Comparison of ENCODE assay signal across 1 cellular context in the genomic region with DNA sequence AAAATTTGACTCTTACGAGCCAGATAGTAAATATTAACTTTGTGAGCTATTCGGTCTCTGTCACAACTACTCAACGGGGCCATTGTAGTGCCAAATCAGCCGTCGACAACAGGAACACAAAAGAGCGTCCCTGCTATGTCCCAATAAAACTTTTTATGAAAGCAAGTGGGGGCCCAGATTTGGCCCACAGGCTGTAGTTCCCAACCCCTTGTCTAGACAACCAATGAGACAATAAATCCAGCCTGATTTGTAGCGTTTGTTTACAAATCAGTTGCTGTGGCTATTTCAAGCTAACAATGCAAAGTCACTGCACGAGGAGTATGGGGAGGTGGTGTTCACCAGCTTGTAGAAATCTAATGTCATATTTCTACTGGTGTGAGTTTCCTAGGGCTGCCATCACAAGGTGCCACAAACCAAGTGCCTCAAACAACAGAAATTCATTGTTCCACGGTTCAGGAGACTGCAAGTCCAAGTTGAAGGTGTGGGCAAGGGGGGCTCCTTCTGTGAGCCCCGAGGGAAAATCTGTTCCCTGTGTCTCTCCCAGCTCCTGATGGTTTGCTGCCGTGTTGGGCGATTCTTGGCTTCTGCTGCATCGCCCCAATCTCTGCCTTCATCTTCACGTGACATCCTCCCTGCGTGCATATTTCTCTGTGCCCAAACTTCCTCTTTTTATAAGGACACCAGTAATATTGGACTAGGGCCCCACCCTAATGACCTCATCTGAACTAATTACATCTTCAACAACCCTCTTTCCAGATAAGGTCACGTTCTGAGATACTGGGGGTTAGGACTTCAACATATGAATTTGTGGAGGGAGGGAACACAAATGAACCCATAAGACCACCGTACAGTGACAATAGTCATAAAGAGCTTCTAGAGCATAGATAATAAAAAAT.
TF ChIP-seq lines count a peak whose summit lies in the region.

No MANE protein-coding gene starts in this region.

TF ChIP-seq in K562, 482 proteins besides CTCF, POLR2A, EP300 and RAD21 (continued from another document and continues in another):
- TF ChIP-seq, protein P1, sequence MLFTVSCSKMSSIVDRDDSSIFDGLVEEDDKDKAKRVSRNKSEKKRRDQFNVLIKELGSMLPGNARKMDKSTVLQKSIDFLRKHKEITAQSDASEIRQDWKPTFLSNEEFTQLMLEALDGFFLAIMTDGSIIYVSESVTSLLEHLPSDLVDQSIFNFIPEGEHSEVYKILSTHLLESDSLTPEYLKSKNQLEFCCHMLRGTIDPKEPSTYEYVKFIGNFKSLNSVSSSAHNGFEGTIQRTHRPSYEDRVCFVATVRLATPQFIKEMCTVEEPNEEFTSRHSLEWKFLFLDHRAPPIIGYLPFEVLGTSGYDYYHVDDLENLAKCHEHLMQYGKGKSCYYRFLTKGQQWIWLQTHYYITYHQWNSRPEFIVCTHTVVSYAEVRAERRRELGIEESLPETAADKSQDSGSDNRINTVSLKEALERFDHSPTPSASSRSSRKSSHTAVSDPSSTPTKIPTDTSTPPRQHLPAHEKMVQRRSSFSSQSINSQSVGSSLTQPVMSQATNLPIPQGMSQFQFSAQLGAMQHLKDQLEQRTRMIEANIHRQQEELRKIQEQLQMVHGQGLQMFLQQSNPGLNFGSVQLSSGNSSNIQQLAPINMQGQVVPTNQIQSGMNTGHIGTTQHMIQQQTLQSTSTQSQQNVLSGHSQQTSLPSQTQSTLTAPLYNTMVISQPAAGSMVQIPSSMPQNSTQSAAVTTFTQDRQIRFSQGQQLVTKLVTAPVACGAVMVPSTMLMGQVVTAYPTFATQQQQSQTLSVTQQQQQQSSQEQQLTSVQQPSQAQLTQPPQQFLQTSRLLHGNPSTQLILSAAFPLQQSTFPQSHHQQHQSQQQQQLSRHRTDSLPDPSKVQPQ (CRISPR knock-in tag; IDR thresholded peaks at IDR 0.05; ENCODE audit: borderline replicate concordance): no peak
- TF ChIP-seq EP400 (IDR thresholded peaks at IDR 0.05) (peak; percentile 41; the same call in 1 of the 2 replicates), DMBX1 (CRISPR knock-in tag; IDR thresholded peaks at IDR 0.05; ENCODE audit: borderline replicate concordance) (no peak), RHOXF2B (CRISPR knock-in tag; conservative IDR thresholded peaks at IDR 0.05) (0 out of 2 replicates have a peak, but pooled peaks have one; percentile 35), BHLHE40 (IDR thresholded peaks at IDR 0.05; ENCODE audit: low read length) (peak; percentile 99), RBM39 (optimal IDR thresholded peaks at IDR 0.05; ENCODE audit: low read depth, low read length) (no peak), ARHGAP35 (IDR thresholded peaks at IDR 0.05; ENCODE audit: partially characterized antibody) (no peak), CTBP1 (IDR thresholded peaks at IDR 0.05; ENCODE audit: borderline replicate concordance) (peak; percentile 94), ZNF197 (CRISPR knock-in tag; IDR thresholded peaks at IDR 0.05; ENCODE audit: low read depth) (no peak), TEAD1 (CRISPR knock-in tag; IDR thresholded peaks at IDR 0.05) (peak; percentile 64 to 81; a peak in 2 of 4 replicates), ZNF668 (CRISPR knock-in tag; IDR thresholded peaks at IDR 0.05) (no peak), MXI1 (IDR thresholded peaks at IDR 0.05; ENCODE audit: low read depth, low read length) (no peak), MCM3 (IDR thresholded peaks at IDR 0.05) (no peak), NFXL1 (CRISPR knock-in tag; IDR thresholded peaks at IDR 0.05) (no peak), MYBL2 (IDR thresholded peaks at IDR 0.05; ENCODE audit: low read depth) (no peak), MYBL2 (CRISPR knock-in tag; IDR thresholded peaks at IDR 0.05; ENCODE audit: borderline replicate concordance) (no peak), BRD9 (IDR thresholded peaks at IDR 0.05; ENCODE audit: low read depth, partially characterized antibody) (no peak), MECOM (CRISPR knock-in tag; IDR thresholded peaks at IDR 0.05) (no peak), NCOR1 (IDR thresholded peaks at IDR 0.05) (peak; percentile 43; the same call in 1 of the 2 replicates), KAT8 (IDR thresholded peaks at IDR 0.05; ENCODE audit: low read depth) (no peak), ZNF140 (CRISPR knock-in tag; IDR thresholded peaks at IDR 0.05) (no peak), CREB1 (IDR thresholded peaks at IDR 0.05) (no peak), CREB1 (CRISPR knock-in tag; IDR thresholded peaks at IDR 0.05) (no peak), ELF2 (CRISPR knock-in tag; IDR thresholded peaks at IDR 0.05) (no peak), NFRKB (IDR thresholded peaks at IDR 0.05; ENCODE audit: low read depth) (no peak), HDGF (IDR thresholded peaks at IDR 0.05) (no peak), ZFX (CRISPR knock-in tag; IDR thresholded peaks at IDR 0.05) (no peak), ZNF695 (CRISPR knock-in tag; IDR thresholded peaks at IDR 0.05) (no peak), SRSF1 (IDR thresholded peaks at IDR 0.05; ENCODE audit: low read depth, low read length) (no peak), LEF1 (IDR thresholded peaks at IDR 0.05) (peak; percentile 89; the same call in 1 of the 2 replicates), PCBP1 (IDR thresholded peaks at IDR 0.05; ENCODE audit: low read depth, low read length, poor library complexity, severe bottlenecking) (no peak), TBP (optimal IDR thresholded peaks at IDR 0.05; ENCODE audit: low read depth, low read length) (no peak), ATF1 (CRISPR knock-in tag; IDR thresholded peaks at IDR 0.05) (no peak), ATF1 (tag; IDR thresholded peaks at IDR 0.05) (peak; percentile 56), CEBPG (CRISPR knock-in tag; IDR thresholded peaks at IDR 0.05) (no peak), CEBPG (tag; conservative IDR thresholded peaks at IDR 0.05 in 1 of 2, IDR thresholded peaks at IDR 0.05 in 1 of 2) (no peak), EHMT2 (IDR thresholded peaks at IDR 0.05) (no peak), ZNF561 (CRISPR knock-in tag; conservative IDR thresholded peaks at IDR 0.05) (no peak), ZNF707 (CRISPR knock-in tag; conservative IDR thresholded peaks at IDR 0.05) (no peak)
- TF ChIP-seq, protein P2, sequence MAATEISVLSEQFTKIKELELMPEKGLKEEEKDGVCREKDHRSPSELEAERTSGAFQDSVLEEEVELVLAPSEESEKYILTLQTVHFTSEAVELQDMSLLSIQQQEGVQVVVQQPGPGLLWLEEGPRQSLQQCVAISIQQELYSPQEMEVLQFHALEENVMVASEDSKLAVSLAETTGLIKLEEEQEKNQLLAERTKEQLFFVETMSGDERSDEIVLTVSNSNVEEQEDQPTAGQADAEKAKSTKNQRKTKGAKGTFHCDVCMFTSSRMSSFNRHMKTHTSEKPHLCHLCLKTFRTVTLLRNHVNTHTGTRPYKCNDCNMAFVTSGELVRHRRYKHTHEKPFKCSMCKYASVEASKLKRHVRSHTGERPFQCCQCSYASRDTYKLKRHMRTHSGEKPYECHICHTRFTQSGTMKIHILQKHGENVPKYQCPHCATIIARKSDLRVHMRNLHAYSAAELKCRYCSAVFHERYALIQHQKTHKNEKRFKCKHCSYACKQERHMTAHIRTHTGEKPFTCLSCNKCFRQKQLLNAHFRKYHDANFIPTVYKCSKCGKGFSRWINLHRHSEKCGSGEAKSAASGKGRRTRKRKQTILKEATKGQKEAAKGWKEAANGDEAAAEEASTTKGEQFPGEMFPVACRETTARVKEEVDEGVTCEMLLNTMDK (IDR thresholded peaks at IDR 0.05; ENCODE audit: borderline replicate concordance, insufficient read depth, low read depth, low read length, poor library complexity, severe bottlenecking): no peak
- TF ChIP-seq, protein P3, sequence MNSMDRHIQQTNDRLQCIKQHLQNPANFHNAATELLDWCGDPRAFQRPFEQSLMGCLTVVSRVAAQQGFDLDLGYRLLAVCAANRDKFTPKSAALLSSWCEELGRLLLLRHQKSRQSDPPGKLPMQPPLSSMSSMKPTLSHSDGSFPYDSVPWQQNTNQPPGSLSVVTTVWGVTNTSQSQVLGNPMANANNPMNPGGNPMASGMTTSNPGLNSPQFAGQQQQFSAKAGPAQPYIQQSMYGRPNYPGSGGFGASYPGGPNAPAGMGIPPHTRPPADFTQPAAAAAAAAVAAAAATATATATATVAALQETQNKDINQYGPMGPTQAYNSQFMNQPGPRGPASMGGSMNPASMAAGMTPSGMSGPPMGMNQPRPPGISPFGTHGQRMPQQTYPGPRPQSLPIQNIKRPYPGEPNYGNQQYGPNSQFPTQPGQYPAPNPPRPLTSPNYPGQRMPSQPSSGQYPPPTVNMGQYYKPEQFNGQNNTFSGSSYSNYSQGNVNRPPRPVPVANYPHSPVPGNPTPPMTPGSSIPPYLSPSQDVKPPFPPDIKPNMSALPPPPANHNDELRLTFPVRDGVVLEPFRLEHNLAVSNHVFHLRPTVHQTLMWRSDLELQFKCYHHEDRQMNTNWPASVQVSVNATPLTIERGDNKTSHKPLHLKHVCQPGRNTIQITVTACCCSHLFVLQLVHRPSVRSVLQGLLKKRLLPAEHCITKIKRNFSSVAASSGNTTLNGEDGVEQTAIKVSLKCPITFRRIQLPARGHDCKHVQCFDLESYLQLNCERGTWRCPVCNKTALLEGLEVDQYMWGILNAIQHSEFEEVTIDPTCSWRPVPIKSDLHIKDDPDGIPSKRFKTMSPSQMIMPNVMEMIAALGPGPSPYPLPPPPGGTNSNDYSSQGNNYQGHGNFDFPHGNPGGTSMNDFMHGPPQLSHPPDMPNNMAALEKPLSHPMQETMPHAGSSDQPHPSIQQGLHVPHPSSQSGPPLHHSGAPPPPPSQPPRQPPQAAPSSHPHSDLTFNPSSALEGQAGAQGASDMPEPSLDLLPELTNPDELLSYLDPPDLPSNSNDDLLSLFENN (IDR thresholded peaks at IDR 0.05; ENCODE audit: low read depth in 2 of 2, low read length in 2 of 2): no peak
- TF ChIP-seq, protein P4, sequence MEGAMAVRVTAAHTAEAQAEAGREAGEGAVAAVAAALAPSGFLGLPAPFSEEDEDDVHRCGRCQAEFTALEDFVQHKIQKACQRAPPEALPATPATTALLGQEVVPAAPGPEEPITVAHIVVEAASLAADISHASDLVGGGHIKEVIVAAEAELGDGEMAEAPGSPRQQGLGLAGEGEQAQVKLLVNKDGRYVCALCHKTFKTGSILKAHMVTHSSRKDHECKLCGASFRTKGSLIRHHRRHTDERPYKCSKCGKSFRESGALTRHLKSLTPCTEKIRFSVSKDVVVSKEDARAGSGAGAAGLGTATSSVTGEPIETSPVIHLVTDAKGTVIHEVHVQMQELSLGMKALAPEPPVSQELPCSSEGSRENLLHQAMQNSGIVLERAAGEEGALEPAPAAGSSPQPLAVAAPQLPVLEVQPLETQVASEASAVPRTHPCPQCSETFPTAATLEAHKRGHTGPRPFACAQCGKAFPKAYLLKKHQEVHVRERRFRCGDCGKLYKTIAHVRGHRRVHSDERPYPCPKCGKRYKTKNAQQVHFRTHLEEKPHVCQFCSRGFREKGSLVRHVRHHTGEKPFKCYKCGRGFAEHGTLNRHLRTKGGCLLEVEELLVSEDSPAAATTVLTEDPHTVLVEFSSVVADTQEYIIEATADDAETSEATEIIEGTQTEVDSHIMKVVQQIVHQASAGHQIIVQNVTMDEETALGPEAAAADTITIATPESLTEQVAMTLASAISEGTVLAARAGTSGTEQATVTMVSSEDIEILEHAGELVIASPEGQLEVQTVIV (CRISPR knock-in tag; IDR thresholded peaks at IDR 0.05; ENCODE audit: borderline replicate concordance): no peak
- TF ChIP-seq, protein P5, sequence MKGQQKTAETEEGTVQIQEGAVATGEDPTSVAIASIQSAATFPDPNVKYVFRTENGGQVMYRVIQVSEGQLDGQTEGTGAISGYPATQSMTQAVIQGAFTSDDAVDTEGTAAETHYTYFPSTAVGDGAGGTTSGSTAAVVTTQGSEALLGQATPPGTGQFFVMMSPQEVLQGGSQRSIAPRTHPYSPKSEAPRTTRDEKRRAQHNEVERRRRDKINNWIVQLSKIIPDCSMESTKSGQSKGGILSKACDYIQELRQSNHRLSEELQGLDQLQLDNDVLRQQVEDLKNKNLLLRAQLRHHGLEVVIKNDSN (CRISPR knock-in tag; IDR thresholded peaks at IDR 0.05): peak; percentile 96
- TF ChIP-seq, protein P6, sequence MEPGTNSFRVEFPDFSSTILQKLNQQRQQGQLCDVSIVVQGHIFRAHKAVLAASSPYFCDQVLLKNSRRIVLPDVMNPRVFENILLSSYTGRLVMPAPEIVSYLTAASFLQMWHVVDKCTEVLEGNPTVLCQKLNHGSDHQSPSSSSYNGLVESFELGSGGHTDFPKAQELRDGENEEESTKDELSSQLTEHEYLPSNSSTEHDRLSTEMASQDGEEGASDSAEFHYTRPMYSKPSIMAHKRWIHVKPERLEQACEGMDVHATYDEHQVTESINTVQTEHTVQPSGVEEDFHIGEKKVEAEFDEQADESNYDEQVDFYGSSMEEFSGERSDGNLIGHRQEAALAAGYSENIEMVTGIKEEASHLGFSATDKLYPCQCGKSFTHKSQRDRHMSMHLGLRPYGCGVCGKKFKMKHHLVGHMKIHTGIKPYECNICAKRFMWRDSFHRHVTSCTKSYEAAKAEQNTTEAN (CRISPR knock-in tag; IDR thresholded peaks at IDR 0.05): no peak
- TF ChIP-seq, protein P7, sequence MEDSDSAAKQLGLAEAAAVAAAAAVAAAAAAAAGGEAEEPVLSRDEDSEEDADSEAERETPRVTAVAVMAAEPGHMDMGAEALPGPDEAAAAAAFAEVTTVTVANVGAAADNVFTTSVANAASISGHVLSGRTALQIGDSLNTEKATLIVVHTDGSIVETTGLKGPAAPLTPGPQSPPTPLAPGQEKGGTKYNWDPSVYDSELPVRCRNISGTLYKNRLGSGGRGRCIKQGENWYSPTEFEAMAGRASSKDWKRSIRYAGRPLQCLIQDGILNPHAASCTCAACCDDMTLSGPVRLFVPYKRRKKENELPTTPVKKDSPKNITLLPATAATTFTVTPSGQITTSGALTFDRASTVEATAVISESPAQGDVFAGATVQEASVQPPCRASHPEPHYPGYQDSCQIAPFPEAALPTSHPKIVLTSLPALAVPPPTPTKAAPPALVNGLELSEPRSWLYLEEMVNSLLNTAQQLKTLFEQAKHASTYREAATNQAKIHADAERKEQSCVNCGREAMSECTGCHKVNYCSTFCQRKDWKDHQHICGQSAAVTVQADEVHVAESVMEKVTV (CRISPR knock-in tag; IDR thresholded peaks at IDR 0.05): no peak
- TF ChIP-seq, protein P8, sequence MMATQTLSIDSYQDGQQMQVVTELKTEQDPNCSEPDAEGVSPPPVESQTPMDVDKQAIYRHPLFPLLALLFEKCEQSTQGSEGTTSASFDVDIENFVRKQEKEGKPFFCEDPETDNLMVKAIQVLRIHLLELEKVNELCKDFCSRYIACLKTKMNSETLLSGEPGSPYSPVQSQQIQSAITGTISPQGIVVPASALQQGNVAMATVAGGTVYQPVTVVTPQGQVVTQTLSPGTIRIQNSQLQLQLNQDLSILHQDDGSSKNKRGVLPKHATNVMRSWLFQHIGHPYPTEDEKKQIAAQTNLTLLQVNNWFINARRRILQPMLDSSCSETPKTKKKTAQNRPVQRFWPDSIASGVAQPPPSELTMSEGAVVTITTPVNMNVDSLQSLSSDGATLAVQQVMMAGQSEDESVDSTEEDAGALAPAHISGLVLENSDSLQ (IDR thresholded peaks at IDR 0.05): no peak
